ENCODE assay signal across 22 cellular contexts in genomic region chr9:100671811-100672305, GRCh38.
"Had no signal": no experiment of that assay in that cellular context is flagged by ENCODE, and none has a peak within 500 bp of the region (broad histone marks: within the 10 kb centered on the region; RNA-seq: fewer than 3 reads in every experiment).

No MANE protein-coding gene starts in this region.

- H3K36me3 Mint-ChIP-seq: natural killer cell; stimulated activated effector memory CD8-positive, alpha-beta T cell treated with anti-CD3 and anti-CD28 coated beads, Interleukin-12 subunit alpha, Interleukin-12 subunit beta, amount 100 ng/mL, for 72 hours had no signal

- DNase-seq: dermis blood vessel endothelial cell; effector memory CD4-positive, alpha-beta T cell; foreskin melanocyte; glutamatergic neuron; hypothalamus; left ventricle myocardium superior; lower lobe of right lung; natural killer cell; stimulated activated CD4-positive, alpha-beta T cell treated with anti-CD3 and anti-CD28 coated beads, Interleukin-2, amount 100 ng/mL, for 24 hours; stimulated activated CD4-positive, alpha-beta T cell treated with anti-CD3 and anti-CD28 coated beads, Interleukin-4, amount 100 ng/mL, for 24 hours; stimulated activated naive CD4-positive, alpha-beta T cell treated with Interleukin-2 at 50 U/mL for 16 hours; stomach; thyroid gland had no signal

- H3K4me1 Mint-ChIP-seq: natural killer cell; stimulated activated effector memory CD8-positive, alpha-beta T cell treated with anti-CD3 and anti-CD28 coated beads, Interleukin-12 subunit alpha, Interleukin-12 subunit beta, amount 100 ng/mL, for 72 hours had no signal

- H3K27ac ChIP-seq: coronary artery, esophagus muscularis mucosa, lower lobe of right lung, parathyroid adenoma, prostate gland, right atrium auricular region, stomach, thyroid gland, vagina had no signal

- H3K27me3 ChIP-seq: right atrium auricular region, thyroid gland, vagina had no signal

- ATAC-seq: left ventricle myocardium superior; lower lobe of right lung; natural killer cell; sciatic nerve; stimulated activated effector memory CD8-positive, alpha-beta T cell treated with anti-CD3 and anti-CD28 coated beads, Interleukin-12 subunit alpha, Interleukin-12 subunit beta, amount 100 ng/mL, for 72 hours had no signal

- H2AFZ ChIP-seq: parathyroid adenoma had no signal

- H3K36me3 ChIP-seq: esophagus muscularis mucosa, lower lobe of right lung, prostate gland, right atrium auricular region, stomach, thyroid gland, vagina had no signal

- H3K9me3 Mint-ChIP-seq: natural killer cell; neural crest cell; stimulated activated effector memory CD8-positive, alpha-beta T cell treated with anti-CD3 and anti-CD28 coated beads, Interleukin-12 subunit alpha, Interleukin-12 subunit beta, amount 100 ng/mL, for 72 hours had no signal

- H3K79me2 ChIP-seq: parathyroid adenoma had no signal

- H3K4me1 ChIP-seq: esophagus muscularis mucosa, lower lobe of right lung, parathyroid adenoma, prostate gland, right atrium auricular region, stomach, vagina had no signal

- H3K9ac ChIP-seq: parathyroid adenoma had no signal

- H3K27ac Mint-ChIP-seq: natural killer cell; stimulated activated effector memory CD8-positive, alpha-beta T cell treated with anti-CD3 and anti-CD28 coated beads, Interleukin-12 subunit alpha, Interleukin-12 subunit beta, amount 100 ng/mL, for 72 hours had no signal

- H3K9me3 ChIP-seq: esophagus muscularis mucosa, lower lobe of right lung, prostate gland, right atrium auricular region, thyroid gland, vagina had no signal

- H3K4me3 Mint-ChIP-seq: natural killer cell; neural crest cell; stimulated activated effector memory CD8-positive, alpha-beta T cell treated with anti-CD3 and anti-CD28 coated beads, Interleukin-12 subunit alpha, Interleukin-12 subunit beta, amount 100 ng/mL, for 72 hours had no signal

- H3K4me3 ChIP-seq: coronary artery, esophagus muscularis mucosa, lower lobe of right lung, prostate gland, right atrium auricular region, stomach, thyroid gland, vagina had no signal
